Comparison of ENCODE assay signal across 21 cellular contexts in the genomic region with DNA sequence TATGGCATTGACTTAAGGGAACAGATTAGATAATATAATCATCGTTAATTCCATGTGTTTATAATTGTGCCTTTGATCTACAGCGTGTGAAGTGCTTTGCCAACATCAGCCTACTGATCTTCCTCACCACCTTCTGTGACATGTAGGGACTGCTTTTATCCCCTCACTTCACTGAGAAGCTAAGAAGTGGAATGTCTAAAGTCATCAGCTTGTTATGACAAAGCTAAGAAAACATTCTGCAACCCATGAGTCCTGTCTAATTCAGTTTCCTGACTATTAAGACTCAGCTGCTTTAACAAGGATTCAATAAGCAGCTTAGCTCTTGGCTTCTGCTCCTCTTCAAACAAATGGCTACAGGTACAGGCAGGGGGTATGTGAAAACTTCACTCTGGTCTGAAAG.
DNase-seq lines count a peak whose midpoint lies in the region; ATAC-seq and TF ChIP-seq lines count a peak whose summit lies in the region.
"Had no signal": no experiment of that assay in that cellular context is flagged by ENCODE, and none has a peak within 500 bp of the region (broad histone marks: within the 10 kb centered on the region; RNA-seq: fewer than 3 reads in every experiment).

No MANE protein-coding gene starts in this region.

- TF ChIP-seq CTCF in SK-N-SH (IDR thresholded peaks at IDR 0.05): no peak
- no peak for TF ChIP-seq CTCF in fibroblast of mammary gland (conservative IDR thresholded peaks at IDR 0.05; ENCODE audit: control insufficient read depth, insufficient read depth, low read depth, low read length)
- no peak for TF ChIP-seq CTCF in smooth muscle cell (IDR thresholded peaks at IDR 0.05; ENCODE audit: borderline replicate concordance, insufficient read depth, poor library complexity, severe bottlenecking)

- TF ChIP-seq RAD21 in SK-N-SH (IDR thresholded peaks at IDR 0.05; ENCODE audit: low read length): 0 out of 2 replicates have a peak, but pooled peaks have one; percentile 4

- H3K4me3 ChIP-seq in SK-N-SH (ENCODE audit: low read depth in 2 of 2, low read length in 1 of 2): no peak overlapping the region
- H3K4me3 ChIP-seq in fibroblast of mammary gland (ENCODE audit: control insufficient read depth, low read depth, low read length): no peak overlapping the region
- no peak overlapping the region for H3K4me3 ChIP-seq in smooth muscle cell
- H3K4me3 ChIP-seq: heart left ventricle, lower lobe of right lung, MG63, right atrium auricular region, uterus had no signal

- POLR2A ChIA-PET in SK-N-SH (lab: Yijun Ruan, JAX): interaction anchor here (0.9 kb wide), 1 partner anchor 12 kb away, joined by 4 read pairs; no protein-coding TSS in a partner anchor

- TF ChIP-seq EP300 in SK-N-SH (IDR thresholded peaks at IDR 0.05; ENCODE audit: borderline replicate concordance in 1 of 2, low read depth in 1 of 2, low read length in 1 of 2): 0 out of 4 replicates have a peak, but pooled peaks of 1 of the 2 experiments have one; percentile 36

- H3K36me3 ChIP-seq in SK-N-SH (replicated peaks in 1 of 2; ENCODE audit: control insufficient read depth in 1 of 2, insufficient read depth in 2 of 2, low read length in 1 of 2) (no peaks in the 10 kb centered on the region), smooth muscle cell (ENCODE audit: low read depth) (no peaks in the 10 kb centered on the region)
- H3K36me3 ChIP-seq: heart left ventricle, lower lobe of right lung, MG63, right atrium auricular region, uterus had no signal

- DNase-seq in NCI-H2171 treated with DMSO at 0.1 percent for 48 hours (lab: John Stamatoyannopoulos, UW): peak; percentile 39
- no peak for DNase-seq in NCI-H2171 (lab: John Stamatoyannopoulos, UW)
- DNase-seq in SK-N-SH: no peak
- peak; percentile 18 for DNase-seq in fibroblast of mammary gland (ENCODE audit: low read depth)
- no peak for DNase-seq in smooth muscle cell (lab: John Stamatoyannopoulos, UW; ENCODE audit: unreplicated experiment)
- DNase-seq in 8988T: no peak
- DNase-seq in G401 (ENCODE audit: low spot score): no peak
- DNase-seq: activated CD4-positive, CD25-positive, alpha-beta regulatory T cell treated with anti-CD3 and anti-CD28 coated beads, Interleukin-2, amount 50 U/mL, for 72 hours; activated naive CD4-positive, alpha-beta T cell treated with anti-CD3 and anti-CD28 coated beads, Interleukin-2, amount 10 ng/mL, durations not matched to agents 7 days and 5 days; activated T-cell treated with anti-CD3 and anti-CD28 coated beads, Interleukin-2, amount 50 U/mL, for 48 hours; C1 segment of cervical spinal cord; heart left ventricle; lower lobe of right lung; MG63; NCI-H146; NCI-H2227 treated with DMSO at 0.1 percent for 48 hours; occipital lobe; T1000; uterus had no signal

- in situ Hi-C loops in G401 (cut with HindIII; ENCODE audit: low sequenced_read_pairs): no loop called here

- no peaks in the 10 kb centered on the region for H3K79me2 ChIP-seq in SK-N-SH (ENCODE audit: insufficient read depth)
- H3K79me2 ChIP-seq in smooth muscle cell (ENCODE audit: low read depth): no peaks in the 10 kb centered on the region

- peak overlapping the region; percentile 67; the same call in 1 of the 2 replicates for H3K4me2 ChIP-seq in SK-N-SH
- H3K4me2 ChIP-seq in smooth muscle cell: peak overlapping the region; percentile 37

- ATAC-seq in HG03460 (IDR thresholded peaks at IDR 0.05; ENCODE audit: unreplicated experiment): no peak
- ATAC-seq: heart left ventricle, lower lobe of right lung had no signal

- CTCF ChIA-PET in SK-N-SH (lab: Yijun Ruan, JAX): interaction anchor here (1.1 to 3.6 kb wide), 9 partner anchors 37 to 744 kb away, joined by 3 to 12 read pairs (median 4); no protein-coding TSS in a partner anchor

- no peak overlapping the region for H2AFZ ChIP-seq in SK-N-SH (ENCODE audit: low read depth)
- H2AFZ ChIP-seq in smooth muscle cell (ENCODE audit: low read depth): no peak overlapping the region

- H3K27ac ChIP-seq in SK-N-SH (ENCODE audit: low read depth in 2 of 2, low read length in 1 of 2): peak overlapping the region; percentile 64 to 75
- peak overlapping the region; percentile 65 for H3K27ac ChIP-seq in smooth muscle cell (ENCODE audit: low read depth)
- H3K27ac ChIP-seq: heart left ventricle, lower lobe of right lung, right atrium auricular region, uterus had no signal

- H3K27me3 ChIP-seq in SK-N-SH (ENCODE audit: insufficient read depth) (no peaks in the 10 kb centered on the region), smooth muscle cell (ENCODE audit: low read depth) (peaks cover 28% of the 10 kb centered on the region)
- H3K27me3 ChIP-seq: heart left ventricle, MG63, uterus had no signal

- H3F3A ChIP-seq in SK-N-SH (replicated peaks; ENCODE audit: insufficient read depth) (peaks cover 17% of the 10 kb centered on the region), smooth muscle cell (ENCODE audit: low read depth) (no peaks in the 10 kb centered on the region)

- H3K9ac ChIP-seq in SK-N-SH: no peak overlapping the region
- H3K9ac ChIP-seq in smooth muscle cell (ENCODE audit: low read depth): no peak overlapping the region

- no peaks in the 10 kb centered on the region for H3K9me3 ChIP-seq in SK-N-SH
- peaks cover 3% of the 10 kb centered on the region for H3K9me3 ChIP-seq in smooth muscle cell (replicated peaks; ENCODE audit: low read depth)
- H3K9me3 ChIP-seq: lower lobe of right lung, MG63, right atrium auricular region, uterus had no signal

- H4K20me1 ChIP-seq in SK-N-SH (ENCODE audit: insufficient read depth) (no peaks in the 10 kb centered on the region), smooth muscle cell (ENCODE audit: low read depth) (no peaks in the 10 kb centered on the region)

- WGBS in SK-N-SH (ENCODE audit: low lambda C conversion rate): 47% methylated on average over 2 of the region's 2 CpGs
- WGBS in smooth muscle cell (ENCODE audit: low lambda C conversion rate): 17% methylated on average over 2 of the region's 2 CpGs

- no peaks in the 10 kb centered on the region for H3K9me2 ChIP-seq in SK-N-SH

- H3K4me1 ChIP-seq in SK-N-SH (ENCODE audit: control insufficient read depth in 1 of 2, insufficient read depth in 2 of 2, low read depth in 1 of 2, low read length in 1 of 2) (peaks cover 15 to 18% of the 10 kb centered on the region in 2 experiments), smooth muscle cell (ENCODE audit: low read depth) (peaks cover 18% of the 10 kb centered on the region)
- H3K4me1 ChIP-seq: right atrium auricular region, uterus had no signal

TF ChIP-seq in SK-N-SH, 30 proteins besides CTCF, POLR2A, EP300 and RAD21:
- TF ChIP-seq, protein P1, sequence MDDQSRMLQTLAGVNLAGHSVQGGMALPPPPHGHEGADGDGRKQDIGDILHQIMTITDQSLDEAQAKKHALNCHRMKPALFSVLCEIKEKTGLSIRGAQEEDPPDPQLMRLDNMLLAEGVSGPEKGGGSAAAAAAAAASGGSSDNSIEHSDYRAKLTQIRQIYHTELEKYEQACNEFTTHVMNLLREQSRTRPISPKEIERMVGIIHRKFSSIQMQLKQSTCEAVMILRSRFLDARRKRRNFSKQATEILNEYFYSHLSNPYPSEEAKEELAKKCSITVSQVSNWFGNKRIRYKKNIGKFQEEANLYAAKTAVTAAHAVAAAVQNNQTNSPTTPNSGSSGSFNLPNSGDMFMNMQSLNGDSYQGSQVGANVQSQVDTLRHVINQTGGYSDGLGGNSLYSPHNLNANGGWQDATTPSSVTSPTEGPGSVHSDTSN (IDR thresholded peaks at IDR 0.05): 0 out of 2 replicates have a peak, but pooled peaks have one; percentile 27
- TF ChIP-seq, protein P2, sequence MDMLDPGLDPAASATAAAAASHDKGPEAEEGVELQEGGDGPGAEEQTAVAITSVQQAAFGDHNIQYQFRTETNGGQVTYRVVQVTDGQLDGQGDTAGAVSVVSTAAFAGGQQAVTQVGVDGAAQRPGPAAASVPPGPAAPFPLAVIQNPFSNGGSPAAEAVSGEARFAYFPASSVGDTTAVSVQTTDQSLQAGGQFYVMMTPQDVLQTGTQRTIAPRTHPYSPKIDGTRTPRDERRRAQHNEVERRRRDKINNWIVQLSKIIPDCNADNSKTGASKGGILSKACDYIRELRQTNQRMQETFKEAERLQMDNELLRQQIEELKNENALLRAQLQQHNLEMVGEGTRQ (IDR thresholded peaks at IDR 0.05; ENCODE audit: borderline replicate concordance, low read depth, low read length): no peak
- 0 out of 2 replicates have a peak, but pooled peaks have one; percentile 5 for TF ChIP-seq JUND (IDR thresholded peaks at IDR 0.05)
- TF ChIP-seq TCF12 (IDR thresholded peaks at IDR 0.05): peak; percentile 51
- no peak for TF ChIP-seq RCOR1 (IDR thresholded peaks at IDR 0.05; ENCODE audit: low read length)
- no peak for TF ChIP-seq GATA2 (CRISPR knock-in tag; IDR thresholded peaks at IDR 0.05)
- TF ChIP-seq ELF1 (IDR thresholded peaks at IDR 0.05): no peak

Comparison
In these comparisons a context has a peak if more than half of its experiments do, and no peak if none do; other contexts are left out.
1. DNase-seq: peak in NCI-H2171 treated with DMSO at 0.1 percent for 48 hours (single experiment) and fibroblast of mammary gland (single experiment); none in NCI-H2171 (single experiment), SK-N-SH (single experiment), smooth muscle cell (single experiment), 8988T (single experiment) and G401 (single experiment).